8 cellular contexts compared by ENCODE assay signal in genomic region chr12:110613422-110613770, GRCh38. TPM values are rescaled to one million over a fixed set of nuclear protein-coding genes. Genes with fewer than 3 reads are reported as not detected.
DNase-seq lines count a peak whose midpoint lies in the region; ATAC-seq and TF ChIP-seq lines count a peak whose summit lies in the region.
"Not testable (repeated sequence)": the region's sequence is repeated elsewhere in the genome, so short reads cannot be mapped to it uniquely, and the experiment has no call there.

No MANE protein-coding gene starts in this region.

- TF ChIP-seq CTCF in NB4 (IDR thresholded peaks at IDR 0.05; ENCODE audit: low read depth, low read length); upper lobe of right lung (IDR thresholded peaks at IDR 0.05): not testable (repeated sequence)

- CTCF ChIA-PET in activated CD4-positive, alpha-beta memory T cell treated with anti-CD3 and anti-CD28 coated beads, Interleukin-2, amount 10 ng/mL, durations not matched to agents 7 days and 5 days (lab: Charles Lee) = interaction anchor here (0.7 to 3.5 kb wide), 11 partner anchors 8 to 274 kb away, joined by 3 to 33 read pairs (median 4); partner anchors contain the start of genes ARPC3, FAM216A and GPN3

- peak overlapping the region; percentile 25 to 83 for H3K18ac ChIP-seq in mesenchymal stem cell (ENCODE audit: low read depth in 1 of 2, low read length in 2 of 2)

- H3K9me3 ChIP-seq in mesenchymal stem cell (ENCODE audit: control insufficient read depth, low read length); upper lobe of right lung: not testable (repeated sequence)

- H2AK5ac ChIP-seq in mesenchymal stem cell (ENCODE audit: low read length, severe bottlenecking) = not testable (repeated sequence)

- peak overlapping the region in 1 of 2 experiments; percentile 42 for H3K4ac ChIP-seq in mesenchymal stem cell (ENCODE audit: low read depth in 1 of 2, low read length in 2 of 2)

- intact Hi-C loops in Right ventricle myocardium inferior (cut with DNase I) = loop anchor here (5.0 kb wide), 1 partner anchor 84 kb away; no protein-coding TSS in a partner anchor
- intact Hi-C loops in upper lobe of right lung (cut with DNase I) = not testable (repeated sequence)

- peak overlapping the region; percentile 93 for H3K4me2 ChIP-seq in mesenchymal stem cell (ENCODE audit: low read length, poor library complexity, severe bottlenecking)

- DNase-seq in G401 (ENCODE audit: low spot score) = peak; percentile 2
- DNase-seq in NB4 (ENCODE audit: low read depth); activated CD4-positive, alpha-beta memory T cell treated with anti-CD3 and anti-CD28 coated beads, Interleukin-2, amount 10 ng/mL, durations not matched to agents 7 days and 5 days; caudate nucleus (lab: John Stamatoyannopoulos, UW); Right ventricle myocardium inferior (ENCODE audit: missing footprints); mesenchymal stem cell; upper lobe of right lung: not testable (repeated sequence)

- H3K9ac ChIP-seq in mesenchymal stem cell (ENCODE audit: low read length) (peak overlapping the region; percentile 95), rectal smooth muscle tissue (ENCODE audit: low read length) (peak overlapping the region; percentile 70)

- not testable (repeated sequence) for H2BK15ac ChIP-seq in mesenchymal stem cell (ENCODE audit: low read depth, poor library complexity, severe bottlenecking)

- H3K4me3 ChIP-seq in NB4 (ENCODE audit: low read depth, low read length) (peak overlapping the region; percentile 76), mesenchymal stem cell (ENCODE audit: insufficient read depth in 1 of 2, low read depth in 1 of 2, low read length in 2 of 2) (peak overlapping the region; percentile 84 to 91), rectal smooth muscle tissue (ENCODE audit: low read length) (peak overlapping the region; percentile 74), upper lobe of right lung (peak overlapping the region; percentile 78)

- not testable (repeated sequence) for H3K23ac ChIP-seq in mesenchymal stem cell (ENCODE audit: low read length in 2 of 2)

- not testable (repeated sequence) for H3K36me3 ChIP-seq in mesenchymal stem cell (ENCODE audit: control insufficient read depth in 1 of 2, insufficient read depth in 2 of 2, low read depth in 1 of 2, low read length in 2 of 2); rectal smooth muscle tissue (ENCODE audit: control insufficient read depth, insufficient read depth, low read length); upper lobe of right lung

- peaks cover 14% of the 10 kb centered on the region for H3K4me1 Mint-ChIP-seq in activated CD4-positive, alpha-beta memory T cell treated with anti-CD3 and anti-CD28 coated beads, Interleukin-2, amount 10 ng/mL, durations not matched to agents 7 days and 5 days

- 69% methylated on average over 8 of the region's 12 CpGs for WGBS in mesenchymal stem cell

- H2BK12ac ChIP-seq in mesenchymal stem cell (ENCODE audit: low read length in 2 of 2) = not testable (repeated sequence)

- peak overlapping the region; percentile 84 for H3K27ac ChIP-seq in caudate nucleus (ENCODE audit: low read depth, low read length)
- H3K27ac ChIP-seq in mesenchymal stem cell (ENCODE audit: low read length, poor library complexity, severe bottlenecking) = not testable (repeated sequence)
- peak overlapping the region; percentile 32 for H3K27ac ChIP-seq in rectal smooth muscle tissue (ENCODE audit: low read depth, low read length)
- peak overlapping the region; percentile 82 for H3K27ac ChIP-seq in upper lobe of right lung

- TF ChIP-seq POLR2A in NB4 (IDR thresholded peaks at IDR 0.05; ENCODE audit: extremely low read depth, insufficient read length) = not testable (repeated sequence)

- POLR2A ChIA-PET in activated CD4-positive, alpha-beta memory T cell treated with anti-CD3 and anti-CD28 coated beads, Interleukin-2, amount 10 ng/mL, durations not matched to agents 7 days and 5 days (lab: Charles Lee) = interaction anchor here (0.8 to 2.4 kb wide), 12 partner anchors 8 to 163 kb away, joined by 3 to 20 read pairs (median 6); partner anchors contain the start of genes ARPC3, FAM216A, GPN3 and HVCN1

- not testable (repeated sequence) for H4K91ac ChIP-seq in mesenchymal stem cell (ENCODE audit: low read length)

- not testable (repeated sequence) for H3K14ac ChIP-seq in mesenchymal stem cell (ENCODE audit: low read length in 2 of 2)

- ATAC-seq in Right ventricle myocardium inferior = peak; percentile 45
- ATAC-seq in upper lobe of right lung = not testable (repeated sequence)

- in situ Hi-C loops in G401 (cut with HindIII; ENCODE audit: low sequenced_read_pairs) = not testable (repeated sequence)

- H4K8ac ChIP-seq in mesenchymal stem cell (ENCODE audit: low read length) = peak overlapping the region; percentile 92

- H3K9me3 Mint-ChIP-seq in activated CD4-positive, alpha-beta memory T cell treated with anti-CD3 and anti-CD28 coated beads, Interleukin-2, amount 10 ng/mL, durations not matched to agents 7 days and 5 days = not testable (repeated sequence)

- H3K27me3 Mint-ChIP-seq in activated CD4-positive, alpha-beta memory T cell treated with anti-CD3 and anti-CD28 coated beads, Interleukin-2, amount 10 ng/mL, durations not matched to agents 7 days and 5 days = not testable (repeated sequence)

- not testable (repeated sequence) for H3K36me3 Mint-ChIP-seq in activated CD4-positive, alpha-beta memory T cell treated with anti-CD3 and anti-CD28 coated beads, Interleukin-2, amount 10 ng/mL, durations not matched to agents 7 days and 5 days (ENCODE audit: low read depth)

- H3K4me1 ChIP-seq in mesenchymal stem cell (ENCODE audit: control insufficient read depth, insufficient read depth, low read depth, low read length); rectal smooth muscle tissue (ENCODE audit: control insufficient read depth, insufficient read depth, low read length); upper lobe of right lung: not testable (repeated sequence)

- H3K4me3 Mint-ChIP-seq in activated CD4-positive, alpha-beta memory T cell treated with anti-CD3 and anti-CD28 coated beads, Interleukin-2, amount 10 ng/mL, durations not matched to agents 7 days and 5 days = peak overlapping the region; percentile 81

- H2BK120ac ChIP-seq in mesenchymal stem cell (ENCODE audit: low read depth, low read length) = peak overlapping the region; percentile 61

- H2AFZ ChIP-seq in mesenchymal stem cell (ENCODE audit: low read depth, low read length) = not testable (repeated sequence)

- H3K79me1 ChIP-seq in mesenchymal stem cell (replicated peaks; ENCODE audit: low read length, poor library complexity, severe bottlenecking) = not testable (repeated sequence)

- not testable (repeated sequence) for H3K27me3 ChIP-seq in mesenchymal stem cell (ENCODE audit: control insufficient read depth in 1 of 2, insufficient read depth in 1 of 2, low read length in 2 of 2); rectal smooth muscle tissue (ENCODE audit: control insufficient read depth, insufficient read depth, low read length); upper lobe of right lung

- H2BK5ac ChIP-seq in mesenchymal stem cell (ENCODE audit: low read depth, low read length, poor library complexity, severe bottlenecking) = not testable (repeated sequence)

- peak overlapping the region; percentile 79 for H3K27ac Mint-ChIP-seq in activated CD4-positive, alpha-beta memory T cell treated with anti-CD3 and anti-CD28 coated beads, Interleukin-2, amount 10 ng/mL, durations not matched to agents 7 days and 5 days

RNA-seq across cellular contexts. Expression of gene TCTN1, which starts 0.5 kb away (rescaled TPM):
- total RNA-seq in G401 (2014; rRNA removed; shearing (Covaris generic)) = 24.8 and 28.4 TPM in 2 replicates
- total RNA-seq in activated CD4-positive, alpha-beta memory T cell treated with anti-CD3 and anti-CD28 coated beads, Interleukin-2, amount 10 ng/mL, durations not matched to agents 7 days and 5 days = 1 to 10 TPM; 2.6 to 3.4 TPM
- total RNA-seq in Right ventricle myocardium inferior = 26.9 TPM
- 58.1 TPM for polyA plus RNA-seq in mesenchymal stem cell (2013, experiment 1 of 2)
- polyA plus RNA-seq in mesenchymal stem cell (2013, experiment 2 of 2) = 60.5 TPM
- 30.4 TPM for total RNA-seq in upper lobe of right lung

RNA-seq across cellular contexts. Expression of gene PPTC7, which starts 30.3 kb away (rescaled TPM):
- total RNA-seq in G401 (2014; rRNA removed; shearing (Covaris generic)) = 11.7 and 15.3 TPM in 2 replicates
- 10 to 100 TPM; 31.5 to 31.8 TPM for total RNA-seq in activated CD4-positive, alpha-beta memory T cell treated with anti-CD3 and anti-CD28 coated beads, Interleukin-2, amount 10 ng/mL, durations not matched to agents 7 days and 5 days
- total RNA-seq in Right ventricle myocardium inferior = 99.2 TPM
- 14.0 TPM for polyA plus RNA-seq in mesenchymal stem cell (2013, experiment 1 of 2)
- polyA plus RNA-seq in mesenchymal stem cell (2013, experiment 2 of 2) = 14.8 TPM
- total RNA-seq in upper lobe of right lung = 26.4 TPM
